Comparison of ENCODE assay signal across 19 cellular contexts in the genomic region with DNA sequence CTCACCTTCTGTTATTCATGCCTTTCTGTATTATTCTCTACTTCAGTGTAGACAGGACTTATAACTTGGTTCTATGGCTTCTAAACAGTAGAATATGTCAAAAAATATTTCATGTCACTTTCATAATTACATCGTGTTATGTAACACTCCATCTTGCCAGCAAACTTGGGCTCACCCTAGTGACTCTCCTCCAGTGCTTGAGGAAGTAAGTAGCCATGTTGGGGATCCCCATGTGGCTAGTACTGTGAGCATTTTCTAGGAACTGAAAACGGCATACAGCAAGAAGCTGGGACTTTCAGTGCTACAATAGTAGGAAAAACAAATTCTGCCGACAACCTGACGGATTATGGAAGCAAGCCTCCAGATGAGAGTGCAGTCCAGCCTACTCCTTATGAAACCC.
"Had no signal": no experiment of that assay in that cellular context is flagged by ENCODE, and none has a peak within 500 bp of the region (broad histone marks: within the 10 kb centered on the region; RNA-seq: fewer than 3 reads in every experiment).

No MANE protein-coding gene starts in this region.

- DNase-seq: effector CD8-positive, alpha-beta T cell; foreskin melanocyte; head of caudate nucleus; left colon; left ventricle myocardium superior; mesenchymal stem cell; naive B cell; occipital lobe; pancreas; right lobe of liver; stimulated activated CD4-positive, alpha-beta T cell treated with anti-CD3 and anti-CD28 coated beads, Interleukin-1b, Interleukin-23, amount 100 ng/mL, for 48 hours; stimulated activated CD4-positive, alpha-beta T cell treated with anti-CD3 and anti-CD28 coated beads, Interleukin-4, amount 100 ng/mL, for 24 hours; stimulated activated naive B cell treated with anti-CD40 and anti-IgM and Interleukin-4, amounts not matched to agents 10 μg/mL and 1 μg/mL and 100 μg/mL, for 72 hours; stimulated activated naive CD8-positive, alpha-beta T cell treated with anti-CD3 and anti-CD28 coated beads, Interleukin-15, amount 100 ng/mL, for 72 hours; testis had no signal

- H3K4me3 ChIP-seq: coronary artery, hepatocyte, lung, pancreas, right lobe of liver, testis, tibial nerve had no signal
